10 cellular contexts compared by ENCODE assay signal in genomic region chr12:52232916-52233461, GRCh38. TPM values are rescaled to one million over a fixed set of nuclear protein-coding genes. Genes with fewer than 3 reads are reported as not detected.
A peak's percentile ranks its signal among the peaks of the same experiment; 100 is the strongest.
DNase-seq lines count a peak whose midpoint lies in the region; ATAC-seq and TF ChIP-seq lines count a peak whose summit lies in the region.
"Had no signal": no experiment of that assay in that cellular context is flagged by ENCODE, and none has a peak within 500 bp of the region (broad histone marks: within the 10 kb centered on the region; RNA-seq: fewer than 3 reads in every experiment).

Gene KRT7, plus strand, starts transcription at chr12:52233243. Its CDS starts 54 bp downstream, at chr12:52233297.

- H3K36me3 Mint-ChIP-seq in activated T-helper 1 cell treated with anti-CD3 and anti-CD28 coated beads, Interleukin-12 subunit alpha, Interleukin-12 subunit beta, Interleukin-2, Interleukin-4 antibody, amounts not matched to agents 30 ng/mL and 10 ng/mL and 1 ng/mL, durations not matched to agents 14 hours and 24 hours and 36 hours (ENCODE audit: low read depth) = no peaks in the 10 kb centered on the region

- H3K4me3 ChIP-seq in hepatocyte (no peak within 1 kb of the TSS), parathyroid adenoma (ENCODE audit: low read depth, low read length) (no peak within 1 kb of the TSS)

- POLR2A ChIA-PET in GM10248 (lab: Yijun Ruan, JAX) = no interaction called here

- peak within 1 kb of the TSS; percentile 26 for H2AFZ ChIP-seq in hepatocyte
- H2AFZ ChIP-seq in parathyroid adenoma = peak within 1 kb of the TSS; percentile 80

- H3K36me3 ChIP-seq in hepatocyte (replicated peaks; ENCODE audit: insufficient read depth, low read depth) = no peaks in the 10 kb centered on the region
- no peaks in the 10 kb centered on the region for H3K36me3 ChIP-seq in parathyroid adenoma (ENCODE audit: control insufficient read depth, insufficient read depth, low read length)

- intact Hi-C loops in activated T-helper 1 cell treated with anti-CD3 and anti-CD28 coated beads, Interleukin-12 subunit alpha, Interleukin-12 subunit beta, Interleukin-2, Interleukin-4 antibody, amounts not matched to agents 30 ng/mL and 10 ng/mL and 1 ng/mL, durations not matched to agents 14 hours and 24 hours and 36 hours (cut with micrococcal nuclease) = no loop called here

- H3K9me2 ChIP-seq in hepatocyte (replicated peaks; ENCODE audit: insufficient read depth) = no peaks in the 10 kb centered on the region

- H3K4me2 ChIP-seq in hepatocyte (peak within 1 kb of the TSS; percentile 74), parathyroid adenoma (ENCODE audit: low read length) (no peak within 1 kb of the TSS)

- TF ChIP-seq CTCF in hepatocyte (IDR thresholded peaks at IDR 0.05; ENCODE audit: poor library complexity) (no peak), parathyroid adenoma (IDR thresholded peaks at IDR 0.05) (no peak), GM10248 (IDR thresholded peaks at IDR 0.05; ENCODE audit: control extremely low read depth, extremely low read depth, low read depth, missing control alignments) (no peak)

- ATAC-seq in HG02973 (IDR thresholded peaks at IDR 0.05; ENCODE audit: unreplicated experiment) = no peak
- ATAC-seq: activated CD4-positive, alpha-beta T cell treated with anti-CD3 and anti-CD28 coated beads for 36 hours had no signal

- peak within 1 kb of the TSS; percentile 11 for H3K4me3 Mint-ChIP-seq in activated T-helper 1 cell treated with anti-CD3 and anti-CD28 coated beads, Interleukin-12 subunit alpha, Interleukin-12 subunit beta, Interleukin-2, Interleukin-4 antibody, amounts not matched to agents 30 ng/mL and 10 ng/mL and 1 ng/mL, durations not matched to agents 14 hours and 24 hours and 36 hours
- H3K4me3 Mint-ChIP-seq: activated CD4-positive, alpha-beta T cell treated with anti-CD3 and anti-CD28 coated beads for 36 hours had no signal

- H3K9me3 Mint-ChIP-seq in activated T-helper 1 cell treated with anti-CD3 and anti-CD28 coated beads, Interleukin-12 subunit alpha, Interleukin-12 subunit beta, Interleukin-2, Interleukin-4 antibody, amounts not matched to agents 30 ng/mL and 10 ng/mL and 1 ng/mL, durations not matched to agents 14 hours and 24 hours and 36 hours = no peaks in the 10 kb centered on the region

- CTCF ChIA-PET in GM10248 (lab: Yijun Ruan, JAX) = no interaction called here

- H4K20me1 ChIP-seq in hepatocyte (ENCODE audit: insufficient read depth, poor library complexity, severe bottlenecking) = no peaks in the 10 kb centered on the region

- peak; percentile 51 for DNase-seq in ELR (ENCODE audit: low read depth)
- no peak for DNase-seq in activated T-helper 1 cell treated with anti-CD3 and anti-CD28 coated beads, Interleukin-12 subunit alpha, Interleukin-12 subunit beta, Interleukin-2, Interleukin-4 antibody, amounts not matched to agents 30 ng/mL and 10 ng/mL and 1 ng/mL, durations not matched to agents 14 hours and 24 hours and 36 hours (ENCODE audit: low spot score)
- peak; percentile 47 for DNase-seq in hepatocyte (ENCODE audit: low spot score)
- no peak for DNase-seq in GM10248 (ENCODE audit: extremely low spot score)
- no peak for DNase-seq in GF-D8 (lab: John Stamatoyannopoulos, UW)
- no peak for DNase-seq in activated CD4-positive, alpha-beta T cell treated with anti-CD3 and anti-CD28 coated beads, Interleukin-2, amount 50 U/mL, for 48 hours
- DNase-seq: activated CD4-positive, alpha-beta T cell treated with anti-CD3 and anti-CD28 coated beads for 36 hours; NCI-H524 treated with DMSO at 0.1 percent for 48 hours had no signal

- H3K27me3 ChIP-seq in hepatocyte = peaks cover 15% of the 10 kb centered on the region
- no peaks in the 10 kb centered on the region for H3K27me3 ChIP-seq in parathyroid adenoma (ENCODE audit: control insufficient read depth, insufficient read depth, low read length)

- no peaks in the 10 kb centered on the region for H3K9me3 ChIP-seq in hepatocyte (ENCODE audit: low read depth)
- H3K9me3 ChIP-seq in parathyroid adenoma (ENCODE audit: control insufficient read depth, low read length) = no peaks in the 10 kb centered on the region

- peak within 1 kb of the TSS; percentile 34 for H3K9ac ChIP-seq in parathyroid adenoma

- no peak within 1 kb of the TSS for H3K27ac ChIP-seq in hepatocyte
- peak within 1 kb of the TSS; percentile 72 for H3K27ac ChIP-seq in parathyroid adenoma

- H3K4me1 Mint-ChIP-seq in activated T-helper 1 cell treated with anti-CD3 and anti-CD28 coated beads, Interleukin-12 subunit alpha, Interleukin-12 subunit beta, Interleukin-2, Interleukin-4 antibody, amounts not matched to agents 30 ng/mL and 10 ng/mL and 1 ng/mL, durations not matched to agents 14 hours and 24 hours and 36 hours (ENCODE audit: low read depth) = peaks cover 5% of the 10 kb centered on the region
- H3K4me1 Mint-ChIP-seq: activated CD4-positive, alpha-beta T cell treated with anti-CD3 and anti-CD28 coated beads for 36 hours had no signal

- 3% methylated on average over 39 of the region's 53 CpGs for WGBS in hepatocyte (ENCODE audit: low lambda C conversion rate, missing lambda C conversion rate)

- H3K27ac Mint-ChIP-seq in activated T-helper 1 cell treated with anti-CD3 and anti-CD28 coated beads, Interleukin-12 subunit alpha, Interleukin-12 subunit beta, Interleukin-2, Interleukin-4 antibody, amounts not matched to agents 30 ng/mL and 10 ng/mL and 1 ng/mL, durations not matched to agents 14 hours and 24 hours and 36 hours = no peak within 1 kb of the TSS
- H3K27ac Mint-ChIP-seq: activated CD4-positive, alpha-beta T cell treated with anti-CD3 and anti-CD28 coated beads for 36 hours had no signal

- H3K27me3 Mint-ChIP-seq in activated T-helper 1 cell treated with anti-CD3 and anti-CD28 coated beads, Interleukin-12 subunit alpha, Interleukin-12 subunit beta, Interleukin-2, Interleukin-4 antibody, amounts not matched to agents 30 ng/mL and 10 ng/mL and 1 ng/mL, durations not matched to agents 14 hours and 24 hours and 36 hours (ENCODE audit: insufficient read depth) = peaks cover 43% of the 10 kb centered on the region

- peaks cover 29% of the 10 kb centered on the region for H3K4me1 ChIP-seq in hepatocyte (ENCODE audit: insufficient read depth)
- H3K4me1 ChIP-seq in parathyroid adenoma = peaks cover 16% of the 10 kb centered on the region

- H3K79me2 ChIP-seq in hepatocyte = no peaks in the 10 kb centered on the region
- H3K79me2 ChIP-seq in parathyroid adenoma = no peaks in the 10 kb centered on the region

RNA-seq across cellular contexts. Expression of gene KRT7, which starts in this region (rescaled TPM):
- total RNA-seq in activated T-helper 1 cell treated with anti-CD3 and anti-CD28 coated beads, Interleukin-12 subunit alpha, Interleukin-12 subunit beta, Interleukin-2, Interleukin-4 antibody, amounts not matched to agents 30 ng/mL and 10 ng/mL and 1 ng/mL, durations not matched to agents 14 hours and 24 hours and 36 hours = 15.5 and 21.2 TPM in 2 replicates
- 12.6 and 27.1 TPM in 2 replicates for total RNA-seq in hepatocyte
- 33.3 and 80.2 TPM in 2 replicates for polyA plus RNA-seq in hepatocyte

Comparison
In these comparisons a context has a peak if more than half of its experiments do, and no peak if none do; other contexts are left out.
1. DNase-seq: peak in ELR (single experiment) and hepatocyte (single experiment); none in activated T-helper 1 cell treated with anti-CD3 and anti-CD28 coated beads, Interleukin-12 subunit alpha, Interleukin-12 subunit beta, Interleukin-2, Interleukin-4 antibody, amounts not matched to agents 30 ng/mL and 10 ng/mL and 1 ng/mL, durations not matched to agents 14 hours and 24 hours and 36 hours (single experiment), GM10248 (single experiment), GF-D8 (single experiment) and activated CD4-positive, alpha-beta T cell treated with anti-CD3 and anti-CD28 coated beads, Interleukin-2, amount 50 U/mL, for 48 hours (0 of 2).